Comparison of ENCODE assay signal across 2 cellular contexts in genomic region chr21:16194851-16195251, GRCh38.
TF ChIP-seq lines count a peak whose summit lies in the region.

No MANE protein-coding gene starts in this region.

TF ChIP-seq in IMR-90, 13 proteins besides CTCF, POLR2A, EP300 and RAD21 (continued from another document):
- TF ChIP-seq USF2 (IDR thresholded peaks at IDR 0.05; ENCODE audit: low read depth, low read length) (no peak), NFE2L2 (IDR thresholded peaks at IDR 0.05; ENCODE audit: low read depth, low read length) (no peak), MAZ (IDR thresholded peaks at IDR 0.05; ENCODE audit: borderline replicate concordance, low read depth, low read length) (no peak), CHD1 (IDR thresholded peaks at IDR 0.05; ENCODE audit: low read depth, low read length) (no peak), CEBPB (IDR thresholded peaks at IDR 0.05; ENCODE audit: low read depth, low read length) (no peak), RCOR1 (IDR thresholded peaks at IDR 0.05; ENCODE audit: insufficient replicate concordance, low read length) (no peak)

TF ChIP-seq in neural cell, 6 proteins besides CTCF, POLR2A, EP300 and RAD21 (continued from another document):
- TF ChIP-seq TAF1 (IDR thresholded peaks at IDR 0.05; ENCODE audit: low read depth) (no peak), MXI1 (conservative IDR thresholded peaks at IDR 0.05; ENCODE audit: poor library complexity, severe bottlenecking) (no peak)
